1 cellular context compared by ENCODE assay signal in genomic region chr16:85234310-85235235, GRCh38.
TF ChIP-seq lines count a peak whose summit lies in the region.

No MANE protein-coding gene starts in this region.

TF ChIP-seq in HepG2, 621 proteins besides CTCF, POLR2A, EP300 and RAD21 (continued from another document and continues in another):
- no peak for TF ChIP-seq CEBPZ (IDR thresholded peaks at IDR 0.05; ENCODE audit: low read length)
- TF ChIP-seq ARHGAP35 (CRISPR knock-in tag; IDR thresholded peaks at IDR 0.05; ENCODE audit: borderline replicate concordance) = peak; percentile 47; the same call in 1 of the 2 replicates
- peak; percentile 78; the same call in 1 of the 2 replicates for TF ChIP-seq ZNF678 (CRISPR knock-in tag; IDR thresholded peaks at IDR 0.05)
- TF ChIP-seq SOX13 (IDR thresholded peaks at IDR 0.05) = no peak
- peak in 1 of 2 experiments; percentile 65; a peak in 1 of 4 replicates for TF ChIP-seq SOX13 (CRISPR knock-in tag; conservative IDR thresholded peaks at IDR 0.05 in 1 of 2, IDR thresholded peaks at IDR 0.05 in 1 of 2)
- peak; percentile 31; the same call in 1 of the 2 replicates for TF ChIP-seq SMAD1 (CRISPR knock-in tag; IDR thresholded peaks at IDR 0.05; ENCODE audit: borderline replicate concordance, low read depth)
- no peak for TF ChIP-seq FOXP1 (IDR thresholded peaks at IDR 0.05)
- 0 out of 2 replicates have a peak, but pooled peaks have one; percentile 35 for TF ChIP-seq FOXP1 (CRISPR knock-in tag; IDR thresholded peaks at IDR 0.05)
- peak; percentile 66 for TF ChIP-seq MED1 (CRISPR knock-in tag; IDR thresholded peaks at IDR 0.05)
- no peak for TF ChIP-seq NR3C1 (CRISPR knock-in tag; IDR thresholded peaks at IDR 0.05)
- TF ChIP-seq ATF2 (CRISPR knock-in tag; IDR thresholded peaks at IDR 0.05) = 0 out of 2 replicates have a peak, but pooled peaks have one; percentile 55
- peak; percentile 77; the same call in 1 of the 2 replicates for TF ChIP-seq ZNF292 (CRISPR knock-in tag; IDR thresholded peaks at IDR 0.05; ENCODE audit: borderline replicate concordance, low read depth)
- peak; percentile 42; the same call in 1 of the 2 replicates for TF ChIP-seq ZNF414 (CRISPR knock-in tag; IDR thresholded peaks at IDR 0.05)
- TF ChIP-seq EEA1 (CRISPR knock-in tag; IDR thresholded peaks at IDR 0.05; ENCODE audit: borderline replicate concordance) = peak; percentile 85; the same call in 1 of the 2 replicates
- TF ChIP-seq ZBTB34 (CRISPR knock-in tag; IDR thresholded peaks at IDR 0.05) = peak; percentile 42; the same call in 1 of the 2 replicates
- peak; percentile 51; the same call in 1 of the 2 replicates for TF ChIP-seq ZKSCAN1 (IDR thresholded peaks at IDR 0.05; ENCODE audit: low read length)
- 0 out of 2 replicates have a peak, but pooled peaks have one; percentile 53 for TF ChIP-seq ZNF761 (CRISPR knock-in tag; conservative IDR thresholded peaks at IDR 0.05)
- TF ChIP-seq ZNF276 (CRISPR knock-in tag; IDR thresholded peaks at IDR 0.05; ENCODE audit: low read depth) = no peak
- TF ChIP-seq ZNF772 (CRISPR knock-in tag; IDR thresholded peaks at IDR 0.05) = peak; percentile 39; the same call in 1 of the 2 replicates
- TF ChIP-seq CBX5 (CRISPR knock-in tag; IDR thresholded peaks at IDR 0.05; ENCODE audit: borderline replicate concordance) = peak; percentile 59; the same call in 1 of the 2 replicates
- no peak for TF ChIP-seq ZNF512 (CRISPR knock-in tag; IDR thresholded peaks at IDR 0.05)
- no peak for TF ChIP-seq MTERF4 (CRISPR knock-in tag; IDR thresholded peaks at IDR 0.05)
- no peak for TF ChIP-seq ARID2 (CRISPR knock-in tag; IDR thresholded peaks at IDR 0.05; ENCODE audit: borderline replicate concordance)
- TF ChIP-seq ZFX (CRISPR knock-in tag; IDR thresholded peaks at IDR 0.05; ENCODE audit: low read depth) = peak; percentile 58
- no peak for TF ChIP-seq ZNF740 (CRISPR knock-in tag; IDR thresholded peaks at IDR 0.05)
- TF ChIP-seq ZSCAN5A (CRISPR knock-in tag; IDR thresholded peaks at IDR 0.05; ENCODE audit: borderline replicate concordance) = no peak
- peak; percentile 87; the same call in 1 of the 2 replicates for TF ChIP-seq PITX1 (CRISPR knock-in tag; IDR thresholded peaks at IDR 0.05)
- peak; percentile 80; the same call in 1 of the 2 replicates for TF ChIP-seq SKIL (CRISPR knock-in tag; IDR thresholded peaks at IDR 0.05; ENCODE audit: borderline replicate concordance)
- TF ChIP-seq NAIF1 (CRISPR knock-in tag; IDR thresholded peaks at IDR 0.05; ENCODE audit: borderline replicate concordance) = no peak
- TF ChIP-seq ZBTB8A (CRISPR knock-in tag; IDR thresholded peaks at IDR 0.05; ENCODE audit: borderline replicate concordance, low read depth) = no peak
- peak; percentile 63; the same call in 1 of the 2 replicates for TF ChIP-seq MEIS2 (CRISPR knock-in tag; IDR thresholded peaks at IDR 0.05)
- peak; percentile 90 to 93 for TF ChIP-seq NR2F1 (CRISPR knock-in tag; IDR thresholded peaks at IDR 0.05)
- TF ChIP-seq HINFP (CRISPR knock-in tag; IDR thresholded peaks at IDR 0.05; ENCODE audit: low read depth) = peak; percentile 77; the same call in 1 of the 2 replicates
- TF ChIP-seq ZNF383 (CRISPR knock-in tag; IDR thresholded peaks at IDR 0.05; ENCODE audit: borderline replicate concordance) = no peak
- TF ChIP-seq SPEN (CRISPR knock-in tag; IDR thresholded peaks at IDR 0.05; ENCODE audit: low read depth) = peak; percentile 71; the same call in 1 of the 2 replicates
- TF ChIP-seq KLF16 (CRISPR knock-in tag; IDR thresholded peaks at IDR 0.05) = peak in 1 of 2 experiments; percentile 41; a peak in 1 of 4 replicates
- TF ChIP-seq ZFP36L2 (CRISPR knock-in tag; IDR thresholded peaks at IDR 0.05) = no peak
- peak; percentile 57; the same call in 1 of the 2 replicates for TF ChIP-seq FOXC1 (CRISPR knock-in tag; IDR thresholded peaks at IDR 0.05; ENCODE audit: borderline replicate concordance)
- peak; percentile 91; the same call in 1 of the 2 replicates for TF ChIP-seq NCOA1 (CRISPR knock-in tag; IDR thresholded peaks at IDR 0.05)
- peak; percentile 96 for TF ChIP-seq CHD4 (IDR thresholded peaks at IDR 0.05; ENCODE audit: borderline replicate concordance, low read length)
- peak; percentile 94 for TF ChIP-seq RXRB (CRISPR knock-in tag; IDR thresholded peaks at IDR 0.05; ENCODE audit: borderline replicate concordance)
- TF ChIP-seq SKI (IDR thresholded peaks at IDR 0.05; ENCODE audit: partially characterized antibody) = peak; percentile 84
- no peak for TF ChIP-seq LCORL (IDR thresholded peaks at IDR 0.05)
- TF ChIP-seq LCORL (CRISPR knock-in tag; IDR thresholded peaks at IDR 0.05) = peak; percentile 90
- peak; percentile 58; the same call in 1 of the 2 replicates for TF ChIP-seq ZNF580 (CRISPR knock-in tag; IDR thresholded peaks at IDR 0.05; ENCODE audit: borderline replicate concordance, low read depth)
